ENCODE assay signal across 14 cellular contexts in the genomic region with DNA sequence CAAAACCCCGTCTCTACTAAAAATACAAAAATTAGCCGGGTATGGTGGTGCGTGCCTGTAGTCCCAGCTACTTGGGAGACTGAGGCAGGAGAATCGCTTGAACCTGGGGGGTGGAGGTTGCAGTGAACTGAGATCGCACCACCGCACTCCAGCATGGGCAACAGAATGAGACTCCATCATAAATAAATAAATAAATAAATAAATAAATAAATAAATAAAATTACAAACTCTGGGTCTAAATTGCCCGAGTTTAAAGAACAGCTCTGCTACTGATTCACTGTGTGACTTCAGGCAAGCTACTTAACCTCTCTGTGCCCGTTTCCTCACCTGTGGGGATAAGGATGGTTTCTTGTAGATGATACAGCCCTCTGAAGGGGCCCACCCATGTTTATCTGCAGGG. TPM values are rescaled to one million over a fixed set of nuclear protein-coding genes. Genes with fewer than 3 reads are reported as not detected.
DNase-seq lines count a peak whose midpoint lies in the region; ATAC-seq, FAIRE-seq and TF ChIP-seq lines count a peak whose summit lies in the region.
"Not testable (repeated sequence)": the region's sequence is repeated elsewhere in the genome, so short reads cannot be mapped to it uniquely, and the experiment has no call there.
"Had no signal": no experiment of that assay in that cellular context is flagged by ENCODE, and none has a peak within 500 bp of the region (broad histone marks: within the 10 kb centered on the region; RNA-seq: fewer than 3 reads in every experiment).

No MANE protein-coding gene starts in this region.

- H3K27ac ChIP-seq in A549; HEK293 (ENCODE audit: extremely low read depth, low read depth, low read length); HepG2 (ENCODE audit: extremely low read length, insufficient read depth, low read length); osteoblast (ENCODE audit: low read depth, low read length): not testable (repeated sequence)

- TF ChIP-seq EP300 in A549 (IDR thresholded peaks at IDR 0.05); HepG2 (IDR thresholded peaks at IDR 0.05; ENCODE audit: low read depth in 2 of 2, low read length in 2 of 2); HepG2 (CRISPR knock-in tag; IDR thresholded peaks at IDR 0.05; ENCODE audit: borderline replicate concordance): not testable (repeated sequence)

- H4K20me1 ChIP-seq in HepG2 (ENCODE audit: insufficient read depth, low read length); osteoblast (ENCODE audit: insufficient read depth, low read length): not testable (repeated sequence)

- H3K4me3 ChIP-seq in A549; HEK293 (ENCODE audit: low read depth, low read length); HepG2 (replicated peaks in 1 of 3; ENCODE audit: insufficient read depth in 1 of 3, low read depth in 2 of 3, low read length in 3 of 3); osteoblast (ENCODE audit: insufficient read depth, low read length): not testable (repeated sequence)

- H3K36me3 ChIP-seq in HEK293 (ENCODE audit: control insufficient read depth in 2 of 2, insufficient read depth in 1 of 2, low read length in 2 of 2); HepG2 (replicated peaks in 1 of 2; ENCODE audit: control insufficient read depth in 1 of 2, insufficient read depth in 2 of 2, low read length in 2 of 2); osteoblast (ENCODE audit: insufficient read depth, low read length): not testable (repeated sequence)

- peaks cover 17% of the 10 kb centered on the region for H3K79me2 ChIP-seq in HepG2 (ENCODE audit: insufficient read depth, low read length)
- H3K79me2 ChIP-seq in osteoblast (ENCODE audit: insufficient read depth, low read length) = not testable (repeated sequence)

- WGBS in A549 (ENCODE audit: missing lambda C conversion rate) = 85% methylated on average over 8 of the region's 8 CpGs
- 97% methylated on average over 8 of the region's 8 CpGs for WGBS in HepG2 (ENCODE audit: low lambda C conversion rate)

- H3K9ac ChIP-seq in HepG2 (ENCODE audit: insufficient read depth, low read depth, low read length) = not testable (repeated sequence)

- not testable (repeated sequence) for FAIRE-seq in A549 (lab: Jason Lieb, UNC); HepG2 (lab: Jason Lieb, UNC)

- TF ChIP-seq RAD21 in A549 (conservative IDR thresholded peaks at IDR 0.05 in 1 of 2, IDR thresholded peaks at IDR 0.05 in 1 of 2); HepG2 (CRISPR knock-in tag; IDR thresholded peaks at IDR 0.05): not testable (repeated sequence)

- intact Hi-C loops in HepG2 (cut with micrococcal nuclease; ENCODE audit: unreplicated experiment) = not testable (repeated sequence)

- in situ Hi-C loops in HepG2 (cut with HindIII; ENCODE audit: extremely low pct_ligation_motif_present, low pct_unique_long_range_greater_than_20kb) = not testable (repeated sequence)

- H3K4me2 ChIP-seq in A549; HepG2 (ENCODE audit: low read depth, low read length): not testable (repeated sequence)
- H3K4me2 ChIP-seq in osteoblast (ENCODE audit: insufficient read depth, low read length) = peak overlapping the region; percentile 72

- H2AFZ ChIP-seq in HepG2 (ENCODE audit: low read length) = not testable (repeated sequence)
- peak overlapping the region; percentile 47 for H2AFZ ChIP-seq in osteoblast (ENCODE audit: low read length)

- not testable (repeated sequence) for TF ChIP-seq CTCF in A549 (IDR thresholded peaks at IDR 0.05); HEK293 (tag by site-specific recombination; IDR thresholded peaks at IDR 0.05); HepG2 (CRISPR knock-in tag; IDR thresholded peaks at IDR 0.05); osteoblast (IDR thresholded peaks at IDR 0.05; ENCODE audit: extremely low read depth, low read depth, low read length)

- H3K27me3 ChIP-seq in HepG2 (ENCODE audit: control insufficient read depth in 1 of 2, insufficient read depth in 2 of 2, low read length in 2 of 2); osteoblast (ENCODE audit: insufficient read depth, low read length): not testable (repeated sequence)

- not testable (repeated sequence) for BruUV-seq in HepG2 (replicated peaks; lab: Mats Ljungman, UMichigan)

- ATAC-seq in A549, HepG2: not testable (repeated sequence)

- not testable (repeated sequence) for H3K9me3 ChIP-seq in A549; HEK293 (ENCODE audit: control insufficient read depth, insufficient read depth, low read depth, low read length); HepG2 (ENCODE audit: low read length); osteoblast (ENCODE audit: low read depth, low read length)

- not testable (repeated sequence) for H3K4me1 ChIP-seq in A549; HEK293 (ENCODE audit: control insufficient read depth, insufficient read depth, low read length); osteoblast (ENCODE audit: insufficient read depth, low read length)
- H3K4me1 ChIP-seq in HepG2 (ENCODE audit: insufficient read depth, low read length) = peaks cover 11% of the 10 kb centered on the region

- CTCF ChIA-PET in A549 (lab: Yijun Ruan, JAX) = interaction anchor here (0.6 to 2.4 kb wide), 6 partner anchors 11 to 785 kb away, joined by 3 to 9 read pairs (median 4); partner anchors contain the start of gene SNAI3
- CTCF ChIA-PET in HEK293 (lab: Yijun Ruan, JAX) = interaction anchor here (1.4 kb wide), 1 partner anchor 18 kb away, joined by 9 read pairs; no protein-coding TSS in a partner anchor
- CTCF ChIA-PET in HepG2 (lab: Yijun Ruan, JAX; ENCODE audit: low intra/inter-chr PET ratio, low total read pairs) = not testable (repeated sequence)

- not testable (repeated sequence) for DNase-seq in A549 (ENCODE audit: low read depth in 1 of 2, low spot score in 1 of 2); HepG2 (ENCODE audit: low spot score); osteoblast (ENCODE audit: insufficient read length, low spot score, missing footprints)

- POLR2A ChIA-PET in A549 (lab: Yijun Ruan, JAX); HEK293 (lab: Yijun Ruan, JAX): not testable (repeated sequence)
- POLR2A ChIA-PET in HepG2 (lab: Yijun Ruan, JAX) = interaction anchor here (1.2 kb wide), 1 partner anchor 99 kb away, joined by 6 read pairs; the partner anchor contains the start of gene ZC3H18

- not testable (repeated sequence) for TF ChIP-seq POLR2A in A549 (IDR thresholded peaks at IDR 0.05; ENCODE audit: low read length); HepG2 (IDR thresholded peaks at IDR 0.05; ENCODE audit: insufficient read depth in 1 of 2, low read depth in 2 of 2, low read length in 2 of 2)

RNA-seq across cellular contexts. Expression of gene MVD, which starts 6.6 kb away (rescaled TPM):
- polyA plus RNA-seq in A549 (2011; rRNA removed) = 5.8 and 6.4 TPM in 2 replicates
- 20.6 and 26.3 TPM in 2 replicates for polyA plus RNA-seq in A549 (2012; cell fraction: cytosol; rRNA removed)
- polyA plus RNA-seq in A549 (2012; cell fraction: nucleus; rRNA removed) = 62.1 and 76.2 TPM in 2 replicates
- 28.6 to 43.1 TPM (median 39.0 TPM) in 3 replicates for polyA plus RNA-seq in A549 (2017; fragmentation: RNase III; extraction: RNeasy Plus Mini Kit Qiagen cat#74134 plus additional on column Dnase treatment)
- 4.6 and 8.2 TPM in 2 replicates for polyA minus RNA-seq in A549 (2011; rRNA and poly(A)+ RNA removed)
- 128 and 187 TPM in 2 replicates for total RNA-seq in HepG2 (2016; rRNA removed; fragmentation: Illumina TruSeq; extraction: Trizol)
- 86.8 and 92.1 TPM in 2 replicates for total RNA-seq in HepG2 (2016; cell fraction: cytosol; rRNA removed; fragmentation: Illumina TruSeq; extraction: Trizol; ENCODE audit: low read depth)
- total RNA-seq in HepG2 (2016; cell fraction: insoluble cytoplasmic fraction; rRNA removed; fragmentation: Illumina TruSeq; extraction: Trizol) = 110 and 194 TPM in 2 replicates
- 93.3 and 93.5 TPM in 2 replicates for total RNA-seq in HepG2 (2016; cell fraction: membrane; rRNA removed; fragmentation: Illumina TruSeq; extraction: Trizol)
- 150 and 173 TPM in 2 replicates for total RNA-seq in HepG2 (2016; cell fraction: nucleus; rRNA removed; fragmentation: Illumina TruSeq; extraction: Trizol)
- 28.1 and 68.9 TPM in 2 replicates for polyA plus RNA-seq in HepG2 (2011; rRNA removed)
- polyA plus RNA-seq in HepG2 (2011; cell fraction: cytosol; rRNA removed) = 33.1 and 34.9 TPM in 2 replicates
- 340 and 407 TPM in 2 replicates for polyA plus RNA-seq in HepG2 (2011; cell fraction: nucleus; rRNA removed)
- 81.3 and 104 TPM in 2 replicates for polyA plus RNA-seq in HepG2 (2012)
- polyA plus RNA-seq in HepG2 (2016; cell fraction: cytosol; fragmentation: Illumina TruSeq; extraction: Trizol; ENCODE audit: low read depth) = 49.5 and 55.8 TPM in 2 replicates
- 117 and 128 TPM in 2 replicates for polyA plus RNA-seq in HepG2 (2016; cell fraction: insoluble cytoplasmic fraction; fragmentation: Illumina TruSeq; extraction: Trizol; ENCODE audit: low read depth)
- polyA plus RNA-seq in HepG2 (2016; cell fraction: membrane; fragmentation: Illumina TruSeq; extraction: Trizol; ENCODE audit: low read depth) = 64.4 TPM in 2 replicates
- polyA plus RNA-seq in HepG2 (2016; cell fraction: nucleus; fragmentation: Illumina TruSeq; extraction: Trizol; ENCODE audit: insufficient read depth, low read depth) = 435 and 459 TPM in 2 replicates
- 8.9 and 43.8 TPM in 2 replicates for polyA minus RNA-seq in HepG2 (2011; rRNA and poly(A)+ RNA removed; ENCODE audit: low replicate concordance)
- polyA minus RNA-seq in HepG2 (2011; cell fraction: cytosol; rRNA and poly(A)+ RNA removed) = 24.2 and 37.5 TPM in 2 replicates
- polyA minus RNA-seq in HepG2 (2011; cell fraction: nucleus; rRNA and poly(A)+ RNA removed) = 34.4 and 55.3 TPM in 2 replicates
- 67.3 and 73.1 TPM in 2 replicates for total RNA-seq in osteoblast

RNA-seq across cellular contexts. Expression of gene SNAI3, which starts 16.8 kb away (rescaled TPM):
- not detected in 2 replicates for polyA plus RNA-seq in A549 (2011; rRNA removed)
- polyA plus RNA-seq in A549 (2012; cell fraction: cytosol; rRNA removed) = 0.05 TPM in 1 of 2 replicates, not detected in the other
- 0.07 TPM in 1 of 2 replicates, not detected in the other for polyA plus RNA-seq in A549 (2012; cell fraction: nucleus; rRNA removed)
- 0.05 to 0.08 TPM in 2 of 3 replicates, not detected in the other for polyA plus RNA-seq in A549 (2017; fragmentation: RNase III; extraction: RNeasy Plus Mini Kit Qiagen cat#74134 plus additional on column Dnase treatment)
- not detected in 2 replicates for polyA minus RNA-seq in A549 (2011; rRNA and poly(A)+ RNA removed)
- total RNA-seq in HepG2 (2016; rRNA removed; fragmentation: Illumina TruSeq; extraction: Trizol) = 0.09 and 0.18 TPM in 2 replicates
- not detected in 2 replicates for total RNA-seq in HepG2 (2016; cell fraction: cytosol; rRNA removed; fragmentation: Illumina TruSeq; extraction: Trizol; ENCODE audit: low read depth)
- total RNA-seq in HepG2 (2016; cell fraction: insoluble cytoplasmic fraction; rRNA removed; fragmentation: Illumina TruSeq; extraction: Trizol) = 0.13 and 0.17 TPM in 2 replicates
- 0.12 TPM in 1 of 2 replicates, not detected in the other for total RNA-seq in HepG2 (2016; cell fraction: membrane; rRNA removed; fragmentation: Illumina TruSeq; extraction: Trizol)
- total RNA-seq in HepG2 (2016; cell fraction: nucleus; rRNA removed; fragmentation: Illumina TruSeq; extraction: Trizol) = not detected in 2 replicates
- 0.18 and 0.40 TPM in 2 replicates for polyA plus RNA-seq in HepG2 (2011; rRNA removed)
- 0.18 and 0.44 TPM in 2 replicates for polyA plus RNA-seq in HepG2 (2011; cell fraction: cytosol; rRNA removed)
- polyA plus RNA-seq in HepG2 (2011; cell fraction: nucleus; rRNA removed) = 0.35 and 0.64 TPM in 2 replicates
- polyA plus RNA-seq in HepG2 (2012) = 0.40 and 0.47 TPM in 2 replicates
- polyA plus RNA-seq in HepG2 (2016; cell fraction: cytosol; fragmentation: Illumina TruSeq; extraction: Trizol; ENCODE audit: low read depth) = 0.08 TPM in 1 of 2 replicates, not detected in the other
- 0.26 TPM in 1 of 2 replicates, not detected in the other for polyA plus RNA-seq in HepG2 (2016; cell fraction: insoluble cytoplasmic fraction; fragmentation: Illumina TruSeq; extraction: Trizol; ENCODE audit: low read depth)
- polyA plus RNA-seq in HepG2 (2016; cell fraction: membrane; fragmentation: Illumina TruSeq; extraction: Trizol; ENCODE audit: low read depth) = 0.15 and 0.21 TPM in 2 replicates
- polyA plus RNA-seq in HepG2 (2016; cell fraction: nucleus; fragmentation: Illumina TruSeq; extraction: Trizol; ENCODE audit: insufficient read depth, low read depth) = 0.27 TPM in 1 of 2 replicates, not detected in the other
- 0.84 TPM in 1 of 2 replicates, not detected in the other for polyA minus RNA-seq in HepG2 (2011; rRNA and poly(A)+ RNA removed; ENCODE audit: low replicate concordance)
- polyA minus RNA-seq in HepG2 (2011; cell fraction: cytosol; rRNA and poly(A)+ RNA removed) = not detected in 2 replicates
- not detected in 2 replicates for polyA minus RNA-seq in HepG2 (2011; cell fraction: nucleus; rRNA and poly(A)+ RNA removed)
- not detected in 2 replicates for total RNA-seq in osteoblast
- total RNA-seq: A172, A673, Daoy had no signal

RNA-seq across cellular contexts. Expression of gene CYBA, which starts 18.6 kb away (rescaled TPM):
- 69.1 and 75.7 TPM in 2 replicates for polyA plus RNA-seq in A549 (2011; rRNA removed)
- polyA plus RNA-seq in A549 (2012; cell fraction: cytosol; rRNA removed) = 333 and 385 TPM in 2 replicates
- polyA plus RNA-seq in A549 (2012; cell fraction: nucleus; rRNA removed) = 412 and 442 TPM in 2 replicates
- polyA plus RNA-seq in A549 (2017; fragmentation: RNase III; extraction: RNeasy Plus Mini Kit Qiagen cat#74134 plus additional on column Dnase treatment) = 160 to 185 TPM (median 175 TPM) in 3 replicates
- polyA minus RNA-seq in A549 (2011; rRNA and poly(A)+ RNA removed) = 46.7 and 51.4 TPM in 2 replicates
- 84.2 and 250 TPM in 2 replicates for total RNA-seq in HepG2 (2016; rRNA removed; fragmentation: Illumina TruSeq; extraction: Trizol)
- 92.1 and 114 TPM in 2 replicates for total RNA-seq in HepG2 (2016; cell fraction: cytosol; rRNA removed; fragmentation: Illumina TruSeq; extraction: Trizol; ENCODE audit: low read depth)
- total RNA-seq in HepG2 (2016; cell fraction: insoluble cytoplasmic fraction; rRNA removed; fragmentation: Illumina TruSeq; extraction: Trizol) = 90.4 and 246 TPM in 2 replicates
- 55.3 and 74.3 TPM in 2 replicates for total RNA-seq in HepG2 (2016; cell fraction: membrane; rRNA removed; fragmentation: Illumina TruSeq; extraction: Trizol)
- total RNA-seq in HepG2 (2016; cell fraction: nucleus; rRNA removed; fragmentation: Illumina TruSeq; extraction: Trizol) = 170 and 197 TPM in 2 replicates
- 196 and 258 TPM in 2 replicates for polyA plus RNA-seq in HepG2 (2011; rRNA removed)
- 338 and 484 TPM in 2 replicates for polyA plus RNA-seq in HepG2 (2011; cell fraction: cytosol; rRNA removed)
- polyA plus RNA-seq in HepG2 (2011; cell fraction: nucleus; rRNA removed) = 620 and 660 TPM in 2 replicates
- polyA plus RNA-seq in HepG2 (2012) = 207 and 213 TPM in 2 replicates
- 111 and 128 TPM in 2 replicates for polyA plus RNA-seq in HepG2 (2016; cell fraction: cytosol; fragmentation: Illumina TruSeq; extraction: Trizol; ENCODE audit: low read depth)
- polyA plus RNA-seq in HepG2 (2016; cell fraction: insoluble cytoplasmic fraction; fragmentation: Illumina TruSeq; extraction: Trizol; ENCODE audit: low read depth) = 97.6 and 108 TPM in 2 replicates
- 58.9 and 66.6 TPM in 2 replicates for polyA plus RNA-seq in HepG2 (2016; cell fraction: membrane; fragmentation: Illumina TruSeq; extraction: Trizol; ENCODE audit: low read depth)
- 462 and 471 TPM in 2 replicates for polyA plus RNA-seq in HepG2 (2016; cell fraction: nucleus; fragmentation: Illumina TruSeq; extraction: Trizol; ENCODE audit: insufficient read depth, low read depth)
- polyA minus RNA-seq in HepG2 (2011; rRNA and poly(A)+ RNA removed; ENCODE audit: low replicate concordance) = 170 and 432 TPM in 2 replicates
- polyA minus RNA-seq in HepG2 (2011; cell fraction: cytosol; rRNA and poly(A)+ RNA removed) = 173 and 183 TPM in 2 replicates
- 79.1 and 82.6 TPM in 2 replicates for polyA minus RNA-seq in HepG2 (2011; cell fraction: nucleus; rRNA and poly(A)+ RNA removed)
- 144 and 250 TPM in 2 replicates for total RNA-seq in osteoblast

RNA-seq across cellular contexts. Expression of gene IL17C, which starts 31.1 kb away (rescaled TPM):
- polyA plus RNA-seq in A549 (2011; rRNA removed) (not detected in 2 replicates), A549 (2017; fragmentation: RNase III; extraction: RNeasy Plus Mini Kit Qiagen cat#74134 plus additional on column Dnase treatment) (not detected in 3 replicates), HepG2 (2011; rRNA removed) (not detected in 2 replicates)
- polyA plus RNA-seq in A549 (2012; cell fraction: cytosol; rRNA removed) = 0.06 and 0.09 TPM in 2 replicates
- 0.71 and 0.95 TPM in 2 replicates for polyA plus RNA-seq in A549 (2012; cell fraction: nucleus; rRNA removed)
- polyA minus RNA-seq in A549 (2011; rRNA and poly(A)+ RNA removed) = 0.24 TPM in 1 of 2 replicates, not detected in the other
- total RNA-seq in HepG2 (2016; rRNA removed; fragmentation: Illumina TruSeq; extraction: Trizol) (not detected in 2 replicates), osteoblast (under 0.01 and 0.29 TPM in 2 replicates)
- not detected in 2 replicates for total RNA-seq in HepG2 (2016; cell fraction: cytosol; rRNA removed; fragmentation: Illumina TruSeq; extraction: Trizol; ENCODE audit: low read depth)
- not detected in 2 replicates for total RNA-seq in HepG2 (2016; cell fraction: insoluble cytoplasmic fraction; rRNA removed; fragmentation: Illumina TruSeq; extraction: Trizol)
- total RNA-seq in HepG2 (2016; cell fraction: membrane; rRNA removed; fragmentation: Illumina TruSeq; extraction: Trizol) = not detected in 2 replicates
- total RNA-seq in HepG2 (2016; cell fraction: nucleus; rRNA removed; fragmentation: Illumina TruSeq; extraction: Trizol) = not detected in 2 replicates
- polyA plus RNA-seq in HepG2 (2011; cell fraction: cytosol; rRNA removed) = not detected in 2 replicates
- polyA plus RNA-seq in HepG2 (2011; cell fraction: nucleus; rRNA removed) = not detected in 2 replicates
- polyA plus RNA-seq in HepG2 (2012) = not detected in 2 replicates
- not detected in 2 replicates for polyA plus RNA-seq in HepG2 (2016; cell fraction: cytosol; fragmentation: Illumina TruSeq; extraction: Trizol; ENCODE audit: low read depth)
- not detected in 2 replicates for polyA plus RNA-seq in HepG2 (2016; cell fraction: insoluble cytoplasmic fraction; fragmentation: Illumina TruSeq; extraction: Trizol; ENCODE audit: low read depth)
- not detected in 2 replicates for polyA plus RNA-seq in HepG2 (2016; cell fraction: membrane; fragmentation: Illumina TruSeq; extraction: Trizol; ENCODE audit: low read depth)
- not detected in 2 replicates for polyA plus RNA-seq in HepG2 (2016; cell fraction: nucleus; fragmentation: Illumina TruSeq; extraction: Trizol; ENCODE audit: insufficient read depth, low read depth)
- not detected in 2 replicates for polyA minus RNA-seq in HepG2 (2011; rRNA and poly(A)+ RNA removed; ENCODE audit: low replicate concordance)
- polyA minus RNA-seq in HepG2 (2011; cell fraction: cytosol; rRNA and poly(A)+ RNA removed) = not detected in 2 replicates
- polyA minus RNA-seq in HepG2 (2011; cell fraction: nucleus; rRNA and poly(A)+ RNA removed) = not detected in 2 replicates
- total RNA-seq: A172, Daoy, G401, GM12878 had no signal
- polyA plus RNA-seq: AG04450; CD14-positive monocyte; CD4-positive, alpha-beta memory T cell; CD4-positive, CD25-positive, alpha-beta regulatory T cell; CD8-positive, alpha-beta memory T cell; GM12878 had no signal

RNA-seq across cellular contexts. Expression of gene RNF166, which starts 36.7 kb away (rescaled TPM):
- polyA plus RNA-seq in A549 (2011; rRNA removed) (7.9 and 9.4 TPM in 2 replicates), A549 (2017; fragmentation: RNase III; extraction: RNeasy Plus Mini Kit Qiagen cat#74134 plus additional on column Dnase treatment) (10.4 to 11.6 TPM (median 11.6 TPM) in 3 replicates), HepG2 (2011; rRNA removed) (21.4 and 26.2 TPM in 2 replicates)
- 21.5 and 29.0 TPM in 2 replicates for polyA plus RNA-seq in A549 (2012; cell fraction: cytosol; rRNA removed)
- 51.0 and 68.4 TPM in 2 replicates for polyA plus RNA-seq in A549 (2012; cell fraction: nucleus; rRNA removed)
- 9.8 and 16.2 TPM in 2 replicates for polyA minus RNA-seq in A549 (2011; rRNA and poly(A)+ RNA removed)
- total RNA-seq in HepG2 (2016; rRNA removed; fragmentation: Illumina TruSeq; extraction: Trizol) (15.1 and 23.0 TPM in 2 replicates), osteoblast (14.5 and 18.0 TPM in 2 replicates)
- 36.0 and 37.2 TPM in 2 replicates for total RNA-seq in HepG2 (2016; cell fraction: cytosol; rRNA removed; fragmentation: Illumina TruSeq; extraction: Trizol; ENCODE audit: low read depth)
- total RNA-seq in HepG2 (2016; cell fraction: insoluble cytoplasmic fraction; rRNA removed; fragmentation: Illumina TruSeq; extraction: Trizol) = 17.3 and 23.3 TPM in 2 replicates
- 41.6 and 45.9 TPM in 2 replicates for total RNA-seq in HepG2 (2016; cell fraction: membrane; rRNA removed; fragmentation: Illumina TruSeq; extraction: Trizol)
- total RNA-seq in HepG2 (2016; cell fraction: nucleus; rRNA removed; fragmentation: Illumina TruSeq; extraction: Trizol) = 14.0 and 14.1 TPM in 2 replicates
- polyA plus RNA-seq in HepG2 (2011; cell fraction: cytosol; rRNA removed) = 14.8 and 24.4 TPM in 2 replicates
- 83.8 and 91.3 TPM in 2 replicates for polyA plus RNA-seq in HepG2 (2011; cell fraction: nucleus; rRNA removed)
- 12.2 and 16.1 TPM in 2 replicates for polyA plus RNA-seq in HepG2 (2012)
- 22.9 and 25.4 TPM in 2 replicates for polyA plus RNA-seq in HepG2 (2016; cell fraction: cytosol; fragmentation: Illumina TruSeq; extraction: Trizol; ENCODE audit: low read depth)
- polyA plus RNA-seq in HepG2 (2016; cell fraction: insoluble cytoplasmic fraction; fragmentation: Illumina TruSeq; extraction: Trizol; ENCODE audit: low read depth) = 19.2 and 20.2 TPM in 2 replicates
- 32.0 and 34.1 TPM in 2 replicates for polyA plus RNA-seq in HepG2 (2016; cell fraction: membrane; fragmentation: Illumina TruSeq; extraction: Trizol; ENCODE audit: low read depth)
- polyA plus RNA-seq in HepG2 (2016; cell fraction: nucleus; fragmentation: Illumina TruSeq; extraction: Trizol; ENCODE audit: insufficient read depth, low read depth) = 36.7 and 43.4 TPM in 2 replicates
- 11.5 and 25.6 TPM in 2 replicates for polyA minus RNA-seq in HepG2 (2011; rRNA and poly(A)+ RNA removed; ENCODE audit: low replicate concordance)
- polyA minus RNA-seq in HepG2 (2011; cell fraction: cytosol; rRNA and poly(A)+ RNA removed) = 12.9 and 17.8 TPM in 2 replicates
- polyA minus RNA-seq in HepG2 (2011; cell fraction: nucleus; rRNA and poly(A)+ RNA removed) = 14.2 and 18.7 TPM in 2 replicates
